Comparison of ENCODE assay signal across 8 cellular contexts in genomic region chrX:118116308-118117068, GRCh38. TPM values are rescaled to one million over a fixed set of nuclear protein-coding genes. Genes with fewer than 3 reads are reported as not detected.
DNase-seq lines count a peak whose midpoint lies in the region; ATAC-seq and TF ChIP-seq lines count a peak whose summit lies in the region.

Gene KLHL13 (minus strand): TSS chrX:118116810. CDS start chrX:118028473, 88,337 bp downstream.

- peaks cover 7% of the 10 kb centered on the region for H3K4me1 Mint-ChIP-seq in central memory CD8-positive, alpha-beta T cell

- POLR2A ChIA-PET in Panc1 (lab: Charles Lee) = no interaction called here

- no peaks in the 10 kb centered on the region for H3K36me3 ChIP-seq in Panc1 (ENCODE audit: control insufficient read depth, insufficient read depth, low read length)

- CTCF ChIA-PET in Panc1 (lab: Charles Lee) = interaction anchor here (0.8 kb wide), 1 partner anchor 139 kb away, joined by 3 read pairs; no protein-coding TSS in a partner anchor

- DNase-seq in AG08396 (ENCODE audit: low spot score) = peak; percentile 82
- DNase-seq in Panc1 (ENCODE audit: low read depth, low spot score) = no peak
- no peak for DNase-seq in central memory CD8-positive, alpha-beta T cell (ENCODE audit: low spot score in 2 of 2)
- DNase-seq in inferior parietal cortex (ENCODE audit: extremely low spot score) = peak; percentile 7
- no peak for DNase-seq in skeletal muscle cell (ENCODE audit: low read depth)
- no peak for DNase-seq in DMS114 treated with DMSO at 0.1 percent for 48 hours (lab: John Stamatoyannopoulos, UW; ENCODE audit: unreplicated experiment)

- peak within 1 kb of the TSS; percentile 54 for H3K4me3 ChIP-seq in Panc1 (ENCODE audit: low read depth in 2 of 2, low read length in 2 of 2)
- H3K4me3 ChIP-seq in skeletal muscle cell (ENCODE audit: low read depth, low read length) = peak within 1 kb of the TSS; percentile 55

- intact Hi-C loops in Panc1 (cut with micrococcal nuclease; ENCODE audit: unreplicated experiment) = no loop called here

- peaks cover 21% of the 10 kb centered on the region for H3K27me3 ChIP-seq in Panc1 (ENCODE audit: control insufficient read depth, insufficient read depth, low read length)

- TF ChIP-seq CTCF in Panc1 (IDR thresholded peaks at IDR 0.05) = no peak

- H3K27me3 Mint-ChIP-seq in central memory CD8-positive, alpha-beta T cell = peaks cover 22% of the 10 kb centered on the region

- in situ Hi-C loops in Panc1 (cut with HindIII; ENCODE audit: low pct_unique_long_range_greater_than_20kb, low sequenced_read_pairs) = no loop called here

- peak within 1 kb of the TSS; percentile 66 for H3K27ac Mint-ChIP-seq in central memory CD8-positive, alpha-beta T cell (ENCODE audit: low read depth)

- no peaks in the 10 kb centered on the region for H3K9me3 ChIP-seq in Panc1 (ENCODE audit: control insufficient read depth, insufficient read depth, low read depth, low read length)

- H3K4me1 ChIP-seq in Panc1 (ENCODE audit: control insufficient read depth, insufficient read depth, low read length) = no peaks in the 10 kb centered on the region; the same call in 1 of the 2 replicates

- H3K9me3 Mint-ChIP-seq in central memory CD8-positive, alpha-beta T cell = peaks cover 6% of the 10 kb centered on the region

- H3K4me3 Mint-ChIP-seq in central memory CD8-positive, alpha-beta T cell = peak within 1 kb of the TSS; percentile 72

- H3K27ac ChIP-seq in Panc1 (ENCODE audit: low read length) = no peak within 1 kb of the TSS

- BruUV-seq in Panc1 (replicated peaks; lab: Mats Ljungman, UMichigan) = no TSS peak

- H3K36me3 Mint-ChIP-seq in central memory CD8-positive, alpha-beta T cell (ENCODE audit: insufficient read depth) = no peaks in the 10 kb centered on the region

- ATAC-seq in GM18511 (IDR thresholded peaks at IDR 0.05; ENCODE audit: unreplicated experiment) (peak; percentile 48), Panc1 (peak; percentile 77), GM19463 (IDR thresholded peaks at IDR 0.05; ENCODE audit: unreplicated experiment) (no peak)
- no peak for ATAC-seq in central memory CD8-positive, alpha-beta T cell (replicated peaks; ENCODE audit: extremely low read depth, poor library complexity, severe bottlenecking)

RNA-seq across cellular contexts. Expression of gene KLHL13, which starts in this region (rescaled TPM):
- total RNA-seq in Panc1 (2021; ENCODE audit: unreplicated experiment) = 0.82 TPM
- polyA plus RNA-seq in Panc1 (2012; ENCODE audit: insufficient read length) = 1.5 TPM

Comparison
In these comparisons a context has a peak if more than half of its experiments do, and no peak if none do; other contexts are left out.
1. DNase-seq: peak in AG08396 (single experiment) and inferior parietal cortex (single experiment); none in Panc1 (single experiment), central memory CD8-positive, alpha-beta T cell (0 of 2), skeletal muscle cell (single experiment) and DMS114 treated with DMSO at 0.1 percent for 48 hours (single experiment).
2. ATAC-seq: peak in GM18511 (single experiment) and Panc1 (single experiment); none in central memory CD8-positive, alpha-beta T cell (single experiment) and GM19463 (single experiment).